In the genomic region with DNA sequence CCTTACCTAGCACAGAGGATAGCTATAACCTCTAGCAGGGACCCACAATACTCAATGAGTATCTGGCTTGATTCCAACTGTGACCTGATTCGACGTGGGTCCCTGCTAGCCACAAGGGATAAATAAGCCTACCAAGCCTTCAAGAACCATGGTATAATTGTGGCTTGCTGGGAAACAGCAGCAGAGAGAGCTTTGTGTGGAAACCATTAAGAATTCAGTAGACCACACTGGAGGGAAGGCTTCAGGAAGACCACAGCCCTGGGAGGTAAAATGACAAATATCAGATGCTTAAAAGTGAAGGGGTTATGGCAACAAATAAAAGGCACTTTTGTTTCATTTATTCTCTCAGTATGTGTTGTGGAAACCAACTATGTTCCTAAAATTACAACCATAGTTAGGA, we compare ENCODE assay signal across 14 cellular contexts.
DNase-seq lines count a peak whose midpoint lies in the region; ATAC-seq and TF ChIP-seq lines count a peak whose summit lies in the region.
"Had no signal": no experiment of that assay in that cellular context is flagged by ENCODE, and none has a peak within 500 bp of the region (broad histone marks: within the 10 kb centered on the region; RNA-seq: fewer than 3 reads in every experiment).

No MANE protein-coding gene starts in this region.

- H3K27me3 Mint-ChIP-seq in Caco-2 (ENCODE audit: insufficient read depth, unreplicated experiment) (peaks cover 9% of the 10 kb centered on the region), natural killer cell (ENCODE audit: low read depth in 2 of 2) (no peaks in the 10 kb centered on the region)
- no peaks in the 10 kb centered on the region for H3K27me3 Mint-ChIP-seq in activated naive CD8-positive, alpha-beta T cell

- H3K36me3 Mint-ChIP-seq in Caco-2 (ENCODE audit: insufficient read depth, unreplicated experiment) (no peaks in the 10 kb centered on the region), natural killer cell (no peaks in the 10 kb centered on the region)
- peaks cover 2% of the 10 kb centered on the region for H3K36me3 Mint-ChIP-seq in activated naive CD8-positive, alpha-beta T cell

- H3K4me3 ChIP-seq in Caco-2 (ENCODE audit: low read depth, low read length) = no peak overlapping the region
- H3K4me3 ChIP-seq: hepatocyte had no signal

- H3K4me1 ChIP-seq in Caco-2 = 0 out of 2 replicates have a peak, but pooled peaks cover 11% of the 10 kb centered on the region

- ATAC-seq in natural killer cell (no peak), HG03439 (IDR thresholded peaks at IDR 0.05; ENCODE audit: unreplicated experiment) (no peak)

- H3K9me3 Mint-ChIP-seq in Caco-2 (ENCODE audit: unreplicated experiment) = no peaks in the 10 kb centered on the region
- H3K9me3 Mint-ChIP-seq in activated naive CD8-positive, alpha-beta T cell (ENCODE audit: low read depth) = no peaks in the 10 kb centered on the region
- no peaks in the 10 kb centered on the region for H3K9me3 Mint-ChIP-seq in natural killer cell

- POLR2A ChIA-PET in Caco-2 (lab: Charles Lee) = no interaction called here

- H3K27ac Mint-ChIP-seq in Caco-2 (ENCODE audit: unreplicated experiment) (no peak overlapping the region), natural killer cell (peak overlapping the region; percentile 27 to 37)
- peak overlapping the region; percentile 82 for H3K27ac Mint-ChIP-seq in activated naive CD8-positive, alpha-beta T cell

- no peaks in the 10 kb centered on the region; the same call in 1 of the 2 replicates for H3K36me3 ChIP-seq in Caco-2 (ENCODE audit: control insufficient read depth, insufficient read depth, low read length)

- TF ChIP-seq CTCF in Caco-2 (IDR thresholded peaks at IDR 0.05; ENCODE audit: insufficient read depth in 1 of 2, low read depth in 1 of 2, low read length in 1 of 2, severe bottlenecking in 1 of 2, unreplicated experiment in 1 of 2) (no peak), natural killer cell (IDR thresholded peaks at IDR 0.05) (no peak)

- H3K9me3 ChIP-seq in Caco-2 = no peaks in the 10 kb centered on the region

- intact Hi-C loops in Caco-2 (cut with micrococcal nuclease; ENCODE audit: unreplicated experiment) (no loop called here), natural killer cell (cut with micrococcal nuclease) (loop anchor here (5.0 kb wide), 1 partner anchor 88 kb away; no protein-coding TSS in a partner anchor)

- H3K27me3 ChIP-seq in Caco-2 (replicated peaks; ENCODE audit: control insufficient read depth, insufficient read depth, low read length) = no peaks in the 10 kb centered on the region; the same call in none of the 2 replicates

- H3K4me1 Mint-ChIP-seq in Caco-2 (ENCODE audit: low read depth, unreplicated experiment) (peaks cover 17% of the 10 kb centered on the region), natural killer cell (peaks cover 37 to 52% of the 10 kb centered on the region in 2 donors)
- peaks cover 74% of the 10 kb centered on the region for H3K4me1 Mint-ChIP-seq in activated naive CD8-positive, alpha-beta T cell (ENCODE audit: low read depth)

- peak; percentile 17 for DNase-seq in NCI-H748 (lab: John Stamatoyannopoulos, UW; ENCODE audit: unreplicated experiment)
- no peak for DNase-seq in NCI-H748 treated with DMSO at 0.1 percent for 48 hours (lab: John Stamatoyannopoulos, UW)
- no peak for DNase-seq in Caco-2
- DNase-seq in natural killer cell = no peak
- no peak for DNase-seq in erythroblast (lab: John Stamatoyannopoulos, UW)
- no peak for DNase-seq in NCI-H2081 (lab: John Stamatoyannopoulos, UW)
- DNase-seq: 8988T, anterior cingulate cortex, dermis blood vessel endothelial cell, HCEC 1CT, NCI-H1048 had no signal

- no peak for TF ChIP-seq POLR2A in erythroblast (IDR thresholded peaks at IDR 0.05; ENCODE audit: low read length)

- TSS peak; percentile 18 for BruUV-seq in Caco-2 (replicated peaks; lab: Mats Ljungman, UMichigan)

- CTCF ChIA-PET in Caco-2 (lab: Charles Lee) = no interaction called here

- H3K4me3 Mint-ChIP-seq in Caco-2 (ENCODE audit: unreplicated experiment) (no peak overlapping the region), natural killer cell (peak overlapping the region; percentile 84)
- H3K4me3 Mint-ChIP-seq in activated naive CD8-positive, alpha-beta T cell = peak overlapping the region; percentile 87
